15 cellular contexts compared by ENCODE assay signal in the genomic region with DNA sequence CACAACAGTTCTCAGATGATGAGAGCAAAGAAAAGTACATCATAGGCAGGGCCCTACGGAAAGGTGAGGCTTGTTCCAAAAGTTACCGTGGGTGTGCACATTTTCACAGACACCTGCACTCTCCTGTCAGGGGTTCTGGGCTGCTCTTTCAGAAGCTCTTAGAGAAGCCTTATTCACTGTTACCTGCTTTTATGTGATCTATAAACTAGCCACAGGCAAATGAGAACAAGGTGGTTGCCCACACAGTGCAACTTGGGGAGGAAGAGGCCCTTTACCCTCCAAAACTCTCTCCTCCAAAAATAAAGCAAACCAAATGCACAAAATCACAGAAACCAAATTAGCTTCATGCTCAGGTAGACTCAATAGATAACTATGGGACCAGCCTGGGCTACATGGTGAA.
"Had no signal": no experiment of that assay in that cellular context is flagged by ENCODE, and none has a peak within 500 bp of the region (broad histone marks: within the 10 kb centered on the region; RNA-seq: fewer than 3 reads in every experiment).

No MANE protein-coding gene starts in this region.

- H3K27me3 Mint-ChIP-seq: activated naive CD4-positive, alpha-beta T cell treated with anti-CD3 and anti-CD28 coated beads, Interleukin-2, amount 50 U/mL, for 24 hours; brain; type B pancreatic cell had no signal

- H3K36me3 ChIP-seq: gastroesophageal sphincter, suprapubic skin had no signal

- DNase-seq: activated CD4-positive, alpha-beta T cell treated with anti-CD3 and anti-CD28 coated beads, Interleukin-2, amount 50 U/mL, for 4 hours; activated effector memory CD4-positive, alpha-beta T cell treated with Interleukin-2 at 50 U/mL for 16 hours; activated T-cell treated with anti-CD3 and anti-CD28 coated beads, Interleukin-2, amount 50 U/mL, for 24 hours; amniotic stem cell; cerebellar nuclear complex; dermis blood vessel endothelial cell; stimulated activated CD4-positive, alpha-beta T cell treated with anti-CD3 and anti-CD28 coated beads, Interleukin-12 subunit alpha, Interleukin-12 subunit beta, amount 100 ng/mL, for 4 hours; stimulated activated naive CD4-positive, alpha-beta T cell treated with Interleukin-2 at 50 U/mL for 16 hours had no signal

- H3K27ac ChIP-seq: gastroesophageal sphincter, suprapubic skin had no signal

- H3K4me3 Mint-ChIP-seq: activated naive CD4-positive, alpha-beta T cell treated with anti-CD3 and anti-CD28 coated beads, Interleukin-2, amount 50 U/mL, for 24 hours; activated T-cell treated with anti-CD3 and anti-CD28 coated beads, Interleukin-2, amount 50 U/mL, for 24 hours; brain; neural crest cell; type B pancreatic cell had no signal

- H3K4me1 Mint-ChIP-seq: activated naive CD4-positive, alpha-beta T cell treated with anti-CD3 and anti-CD28 coated beads, Interleukin-2, amount 50 U/mL, for 24 hours; brain had no signal

- H3K4me1 ChIP-seq: gastroesophageal sphincter, suprapubic skin had no signal

- H3K27ac Mint-ChIP-seq: activated naive CD4-positive, alpha-beta T cell treated with anti-CD3 and anti-CD28 coated beads, Interleukin-2, amount 50 U/mL, for 24 hours; activated T-cell treated with anti-CD3 and anti-CD28 coated beads, Interleukin-2, amount 50 U/mL, for 24 hours; brain; type B pancreatic cell had no signal

- H3K9me3 Mint-ChIP-seq: activated naive CD4-positive, alpha-beta T cell treated with anti-CD3 and anti-CD28 coated beads, Interleukin-2, amount 50 U/mL, for 24 hours; activated T-cell treated with anti-CD3 and anti-CD28 coated beads, Interleukin-2, amount 50 U/mL, for 24 hours; brain; type B pancreatic cell had no signal

- ATAC-seq: activated CD4-positive, CD25-positive, alpha-beta regulatory T cell treated with anti-CD3 and anti-CD28 coated beads, Interleukin-2, amount 50 U/mL, for 24 hours; gastroesophageal sphincter had no signal

- H3K4me3 ChIP-seq: gastroesophageal sphincter, suprapubic skin had no signal

- H3K36me3 Mint-ChIP-seq: brain, type B pancreatic cell had no signal

- H3K9me3 ChIP-seq: gastroesophageal sphincter, suprapubic skin had no signal

- H3K27me3 ChIP-seq: gastroesophageal sphincter, suprapubic skin had no signal
